In genomic region chr22:41237707-41238569, GRCh38 we compare ENCODE assay signal across 8 cellular contexts. TPM values are rescaled to one million over a fixed set of nuclear protein-coding genes. Genes with fewer than 3 reads are reported as not detected.
DNase-seq lines count a peak whose midpoint lies in the region; ATAC-seq and TF ChIP-seq lines count a peak whose summit lies in the region.

No MANE protein-coding gene starts in this region.

- H3K4me3 ChIP-seq in HFF-Myc (replicated peaks; ENCODE audit: low read depth, low read length), result 0 out of 2 replicates have a peak overlapping the region, but pooled peaks have one; percentile 11

- ATAC-seq in esophagus mucosa (peak; percentile 77), HG03097 (IDR thresholded peaks at IDR 0.05; ENCODE audit: low FRiP score, unreplicated experiment) (no peak)

- DNase-seq in GM03348 (ENCODE audit: low spot score) (peak; percentile 80), HFF-Myc (ENCODE audit: extremely low read depth, low read depth) (no peak), NCI-H510A treated with DMSO at 0.1 percent for 48 hours (lab: John Stamatoyannopoulos, UW) (peak; percentile 13), activated T-cell treated with anti-CD3 and anti-CD28 coated beads for 1 hour (ENCODE audit: low read depth) (peak; percentile 72), myocyte (ENCODE audit: low read depth) (peak; percentile 76)
- DNase-seq in stimulated activated CD8-positive, alpha-beta memory T cell treated with anti-CD3 and anti-CD28 coated beads, Interleukin-7, amount 100 ng/mL, for 48 hours (ENCODE audit: extremely low read depth in 1 of 2, low read depth in 1 of 2), result peak; percentile 55 to 68

- TF ChIP-seq CTCF in HFF-Myc (IDR thresholded peaks at IDR 0.05; ENCODE audit: low read depth, low read length, missing control alignments), result peak; percentile 48

RNA-seq across cellular contexts. Expression of gene CHADL, which starts 2.8 kb away (rescaled TPM):
- total RNA-seq in esophagus mucosa, result 3.9 TPM
- total RNA-seq in myocyte, result 4.0 and 11.8 TPM in 2 replicates
- 1.3 TPM for polyA plus RNA-seq in myocyte (2012)

RNA-seq across cellular contexts. Expression of gene L3MBTL2, which starts 32.8 kb away (rescaled TPM):
- total RNA-seq in esophagus mucosa (13.2 TPM), myocyte (14.5 and 17.7 TPM in 2 replicates)
- polyA plus RNA-seq in myocyte (2012), result 15.1 TPM

RNA-seq across cellular contexts. Expression of gene RANGAP1, which starts 48.0 kb away (rescaled TPM):
- total RNA-seq in esophagus mucosa (78.9 TPM), myocyte (58.5 and 82.0 TPM in 2 replicates)
- 65.6 TPM for polyA plus RNA-seq in myocyte (2012)
